Comparison of ENCODE assay signal across 8 cellular contexts in the genomic region with DNA sequence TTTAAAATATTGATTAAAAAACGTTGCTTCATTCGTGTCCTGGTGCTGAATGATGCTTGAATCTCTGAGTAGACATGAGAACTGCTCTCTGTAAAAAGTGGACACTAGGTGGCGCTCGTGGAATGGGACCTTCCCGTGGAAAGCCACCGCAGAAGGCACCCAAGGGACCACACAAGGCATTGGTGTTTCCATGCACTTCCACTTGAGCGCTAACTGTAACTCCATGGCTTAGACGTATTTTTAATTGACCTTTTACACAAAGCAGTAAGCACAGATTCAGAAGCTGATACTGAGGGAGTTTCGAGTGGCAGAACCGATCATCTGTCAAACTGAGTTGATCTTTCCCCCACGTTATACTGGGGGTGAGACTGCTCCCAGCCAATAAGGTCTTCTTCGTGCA.
A peak's percentile ranks its signal among the peaks of the same experiment; 100 is the strongest.
DNase-seq lines count a peak whose midpoint lies in the region; ATAC-seq and TF ChIP-seq lines count a peak whose summit lies in the region.

No MANE protein-coding gene starts in this region.

- no peaks in the 10 kb centered on the region for H3K27me3 Mint-ChIP-seq in CD8-positive, alpha-beta T cell (ENCODE audit: low read depth)
- H3K27me3 Mint-ChIP-seq in nephron (ENCODE audit: low read depth) = peaks cover 3% of the 10 kb centered on the region

- H3K36me3 ChIP-seq in CD8-positive, alpha-beta T cell (ENCODE audit: insufficient read depth, low read length) = peaks cover 40% of the 10 kb centered on the region

- intact Hi-C loops in CD8-positive, alpha-beta T cell (cut with DNase I, micrococcal nuclease) = loop anchor here (1.0 to 2.0 kb wide), 6 partner anchors 135 to 381 kb away; a partner anchor contains a TSS

- H3K4me3 Mint-ChIP-seq in CD8-positive, alpha-beta T cell = no peak overlapping the region
- H3K4me3 Mint-ChIP-seq in nephron = no peak overlapping the region

- peak; percentile 84 for TF ChIP-seq CTCF in CD8-positive, alpha-beta T cell (IDR thresholded peaks at IDR 0.05)
- TF ChIP-seq CTCF in nephron (IDR thresholded peaks at IDR 0.05; ENCODE audit: unreplicated experiment in 3 of 3) = peak; percentile 83 to 92 (median 88)

- CTCF ChIA-PET in CD8-positive, alpha-beta T cell (lab: Charles Lee) = interaction anchor here (0.6 to 3.0 kb wide), 19 partner anchors 15 to 380 kb away, joined by 3 to 16 read pairs (median 3); no protein-coding TSS in a partner anchor

- H3K36me3 Mint-ChIP-seq in CD8-positive, alpha-beta T cell = peaks cover 94% of the 10 kb centered on the region
- no peaks in the 10 kb centered on the region for H3K36me3 Mint-ChIP-seq in nephron (ENCODE audit: low read depth)

- ATAC-seq in CD8-positive, alpha-beta T cell = peak; percentile 39
- ATAC-seq in GM19463 (IDR thresholded peaks at IDR 0.05; ENCODE audit: unreplicated experiment) = peak; percentile 91

- peaks cover 70% of the 10 kb centered on the region for H3K4me1 ChIP-seq in CD8-positive, alpha-beta T cell (ENCODE audit: insufficient read depth, low read length)

- no peaks in the 10 kb centered on the region for H3K9me3 ChIP-seq in CD8-positive, alpha-beta T cell (ENCODE audit: low read length)

- peak overlapping the region; percentile 86 for H3K27ac Mint-ChIP-seq in CD8-positive, alpha-beta T cell
- no peak overlapping the region for H3K27ac Mint-ChIP-seq in nephron

- H3K9me3 Mint-ChIP-seq in CD8-positive, alpha-beta T cell = peaks cover 3% of the 10 kb centered on the region
- no peaks in the 10 kb centered on the region for H3K9me3 Mint-ChIP-seq in nephron

- H3K27ac ChIP-seq in CD8-positive, alpha-beta T cell (ENCODE audit: low read depth, low read length) = no peak overlapping the region
- no peak overlapping the region for H3K27ac ChIP-seq in substantia nigra (ENCODE audit: low read depth, low read length, poor library complexity, severe bottlenecking)

- no peak for TF ChIP-seq POLR2A in erythroblast (IDR thresholded peaks at IDR 0.05; ENCODE audit: low read length)

- H3K4me3 ChIP-seq in CD8-positive, alpha-beta T cell (ENCODE audit: low read depth, low read length) = no peak overlapping the region

- peak; percentile 66 to 91 (median 80) for DNase-seq in CD8-positive, alpha-beta T cell
- DNase-seq in HuH-7.5 (ENCODE audit: low spot score) (peak; percentile 68), OCI-M1 (lab: John Stamatoyannopoulos, UW) (peak; percentile 77), activated T-cell treated with anti-CD3 and anti-CD28 coated beads for 24 hours (ENCODE audit: low read depth) (peak; percentile 78), erythroblast (lab: John Stamatoyannopoulos, UW) (peak; percentile 67 to 84), substantia nigra (lab: John Stamatoyannopoulos, UW) (peak in 38 of 49 donors; percentile 8 to 87 (median 58))

- no peaks in the 10 kb centered on the region for H3K27me3 ChIP-seq in CD8-positive, alpha-beta T cell (ENCODE audit: insufficient read depth, low read length)

- POLR2A ChIA-PET in CD8-positive, alpha-beta T cell (lab: Charles Lee) = no interaction called here

- H3K4me1 Mint-ChIP-seq in CD8-positive, alpha-beta T cell (ENCODE audit: low read depth) = peaks cover 85% of the 10 kb centered on the region
- H3K4me1 Mint-ChIP-seq in nephron = peaks cover 2% of the 10 kb centered on the region
